ENCODE assay signal across 1 cellular context in the genomic region with DNA sequence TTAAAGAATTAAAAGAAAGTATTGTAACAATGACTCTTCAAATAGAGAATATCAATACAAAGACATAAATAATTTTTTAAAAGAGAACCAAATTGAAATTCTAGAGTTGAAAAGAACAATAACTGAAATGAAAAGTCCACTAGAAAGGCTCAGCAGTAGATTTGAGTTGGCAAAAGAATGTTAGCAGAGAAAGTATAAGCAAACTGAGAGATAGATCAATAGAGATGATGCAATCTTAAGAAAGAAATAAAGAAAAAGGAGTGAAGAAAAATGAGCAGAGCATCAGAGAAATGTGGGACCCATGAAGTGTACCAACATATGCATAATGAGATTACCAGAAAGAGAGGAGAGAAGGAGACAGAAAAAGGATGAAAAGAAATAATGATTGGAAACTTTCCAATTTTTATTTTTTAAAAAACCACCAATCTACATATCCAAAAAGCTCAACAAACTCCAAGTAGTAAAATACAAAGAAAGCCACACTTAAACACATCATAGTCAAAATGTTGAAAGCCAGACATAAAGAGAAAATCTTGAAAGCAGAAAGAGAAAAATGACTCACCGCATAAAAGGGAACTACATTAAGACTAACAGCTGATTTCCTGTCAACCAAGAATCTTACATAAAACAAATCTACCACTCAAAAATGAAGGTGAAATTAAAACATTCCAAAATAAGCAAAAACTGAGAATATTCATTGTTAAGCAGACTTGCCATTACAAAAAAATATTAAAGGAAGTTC.
TF ChIP-seq lines count a peak whose summit lies in the region.

No MANE protein-coding gene starts in this region.

TF ChIP-seq in IMR-90, 13 proteins besides CTCF, POLR2A, EP300 and RAD21:
- TF ChIP-seq CEBPB (IDR thresholded peaks at IDR 0.05; ENCODE audit: low read depth, low read length) (peak; percentile 31; the same call in 1 of the 2 replicates), MAFK (IDR thresholded peaks at IDR 0.05; ENCODE audit: low read depth, low read length) (no peak)
